ENCODE assay signal across 31 cellular contexts in genomic region chr17:33487187-33487586, GRCh38.
DNase-seq lines count a peak whose midpoint lies in the region; ATAC-seq, FAIRE-seq and TF ChIP-seq lines count a peak whose summit lies in the region.
"Had no signal": no experiment of that assay in that cellular context is flagged by ENCODE, and none has a peak within 500 bp of the region (broad histone marks: within the 10 kb centered on the region; RNA-seq: fewer than 3 reads in every experiment).

No MANE protein-coding gene starts in this region.

- no peak overlapping the region for H3K14ac ChIP-seq in H1 (ENCODE audit: insufficient read length)

- H3K27me3 ChIP-seq in K562 (ENCODE audit: control insufficient read depth in 2 of 2, insufficient read depth in 2 of 2, low read length in 2 of 2) (peaks cover 0 to 2% of the 10 kb centered on the region in 2 experiments; a peak in 2 of 5 replicates), H1 (replicated peaks in 1 of 4; ENCODE audit: control insufficient read depth in 3 of 4, extremely low read depth in 1 of 4, insufficient read depth in 3 of 4, low read length in 3 of 4) (no peaks in the 10 kb centered on the region)
- H3K27me3 ChIP-seq: BE2C; BLaER1; BLaER1 treated with 17β-estradiol and CSF1 and Interleukin-3, amounts not matched to agents 10 nM and 100 nM had no signal

- H3K4me3 ChIP-seq in K562 (no peak overlapping the region), H1 (ENCODE audit: extremely low read depth in 1 of 4, insufficient read depth in 2 of 4, low read depth in 3 of 4, low read length in 4 of 4) (no peak overlapping the region)
- H3K4me3 ChIP-seq: A549; BLaER1; BLaER1 treated with 17β-estradiol and CSF1 and Interleukin-3, amounts not matched to agents 10 nM and 100 nM had no signal

- no peak overlapping the region for H2BK120ac ChIP-seq in H1 (replicated peaks; ENCODE audit: low read depth, low read length)

- H3K9me3 ChIP-seq in K562 (replicated peaks; ENCODE audit: control insufficient read depth, insufficient read depth, low read depth, low read length) (no peaks in the 10 kb centered on the region), H1 (ENCODE audit: insufficient read depth in 2 of 2, low read depth in 1 of 2, low read length in 1 of 2) (no peaks in the 10 kb centered on the region; a peak in 1 of 4 replicates)
- H3K9me3 ChIP-seq: A549, BE2C, BLaER1, Caco-2 had no signal

- CTCF ChIA-PET in K562 (lab: Yijun Ruan, JAX; ENCODE audit: low intra/inter-chr PET ratio) (no interaction called here), H1 (lab: Charles Lee; ENCODE audit: partially characterized antibody) (no interaction called here)

- POLR2A ChIA-PET in K562 (lab: Yijun Ruan, JAX) = no interaction called here
- POLR2A ChIA-PET in H1 (lab: Charles Lee; ENCODE audit: partially characterized antibody) = no interaction called here

- BruUV-seq in K562 (replicated peaks; lab: Mats Ljungman, UMichigan) = no TSS peak

- no peak overlapping the region for H2BK5ac ChIP-seq in H1 (ENCODE audit: low read depth, low read length)

- no peak for TF ChIP-seq RAD21 in K562 (CRISPR knock-in tag; conservative IDR thresholded peaks at IDR 0.05 in 1 of 2, IDR thresholded peaks at IDR 0.05 in 1 of 2)
- TF ChIP-seq RAD21 in H1 (IDR thresholded peaks at IDR 0.05 in 1 of 2, conservative IDR thresholded peaks at IDR 0.05 in 1 of 2; ENCODE audit: low read depth in 2 of 2, low read length in 2 of 2) = no peak

- H3K4me2 ChIP-seq in K562 (ENCODE audit: insufficient read depth, low read length) = no peak overlapping the region
- H3K4me2 ChIP-seq in H1 (ENCODE audit: insufficient read depth in 1 of 2, low read depth in 2 of 2, low read length in 2 of 2) = no peak overlapping the region
- H3K4me2 ChIP-seq: A549; BLaER1; BLaER1 treated with 17β-estradiol and CSF1 and Interleukin-3, amounts not matched to agents 10 nM and 100 nM had no signal

- no peak overlapping the region for H3K23ac ChIP-seq in H1 (ENCODE audit: insufficient read length)

- H3K36me3 ChIP-seq in K562 (ENCODE audit: control insufficient read depth, insufficient read depth, low read length) (no peaks in the 10 kb centered on the region), H1 (ENCODE audit: control insufficient read depth in 2 of 4, insufficient read depth in 4 of 4, low read length in 3 of 4) (no peaks in the 10 kb centered on the region)
- H3K36me3 ChIP-seq: BE2C; BLaER1; BLaER1 treated with 17β-estradiol and CSF1 and Interleukin-3, amounts not matched to agents 10 nM and 100 nM had no signal

- H2AFZ ChIP-seq in K562 (ENCODE audit: low read depth, low read length) = no peak overlapping the region
- H2AFZ ChIP-seq in H1 (ENCODE audit: low read length) = no peak overlapping the region

- no peak overlapping the region for H4K91ac ChIP-seq in H1 (replicated peaks; ENCODE audit: insufficient read length, low read length)

- no peaks in the 10 kb centered on the region for H3K9me1 ChIP-seq in K562 (ENCODE audit: control insufficient read depth, insufficient read depth, low read length)

- no peak overlapping the region for H3K56ac ChIP-seq in H1 (replicated peaks; ENCODE audit: insufficient read length, low read depth, low read length)

- H3K23me2 ChIP-seq in H1 (ENCODE audit: low read depth, low read length) = no peaks in the 10 kb centered on the region

- H3K27ac ChIP-seq in K562 (ENCODE audit: extremely low read depth, low read depth, low read length) = no peak overlapping the region
- no peak overlapping the region for H3K27ac ChIP-seq in H1 (ENCODE audit: low read depth, low read length)
- H3K27ac ChIP-seq: 22Rv1; A549; BLaER1; BLaER1 treated with 17β-estradiol and CSF1 and Interleukin-3, amounts not matched to agents 10 nM and 100 nM; C4-2B had no signal

- H3K79me2 ChIP-seq in K562 (ENCODE audit: control insufficient read depth, insufficient read depth, low read length) (no peaks in the 10 kb centered on the region), H1 (ENCODE audit: control insufficient read depth in 1 of 2, insufficient read depth in 2 of 2, low read length in 2 of 2) (no peaks in the 10 kb centered on the region)

- H3K4ac ChIP-seq in H1 (replicated peaks; ENCODE audit: insufficient read length, low read depth, low read length) = no peak overlapping the region

- no peak overlapping the region for H4K5ac ChIP-seq in H1 (ENCODE audit: insufficient read length, low read depth, low read length)

- H3K4me1 ChIP-seq in K562 (replicated peaks in 1 of 2; ENCODE audit: control insufficient read depth in 2 of 2, insufficient read depth in 2 of 2, low read length in 2 of 2) (peaks cover 0 to 5% of the 10 kb centered on the region in 2 experiments; a peak in 3 of 5 replicates), H1 (replicated peaks in 1 of 4; ENCODE audit: control insufficient read depth in 3 of 4, insufficient read depth in 4 of 4, low read length in 3 of 4) (no peaks in the 10 kb centered on the region)
- H3K4me1 ChIP-seq: A549; BE2C; BLaER1; BLaER1 treated with 17β-estradiol and CSF1 and Interleukin-3, amounts not matched to agents 10 nM and 100 nM; Caco-2 had no signal

- ATAC-seq in K562 = no peak
- ATAC-seq: A549; CD8-positive, alpha-beta T cell had no signal

- TF ChIP-seq POLR2A in K562 (conservative IDR thresholded peaks at IDR 0.05) (no peak), H1 (IDR thresholded peaks at IDR 0.05; ENCODE audit: control extremely low read depth in 1 of 2, low read depth in 2 of 2, low read length in 2 of 2) (no peak)

- no peak overlapping the region for H2BK12ac ChIP-seq in H1 (ENCODE audit: low read depth, low read length)

- H3K18ac ChIP-seq in H1 (ENCODE audit: extremely low read depth, low read length) = no peak overlapping the region

- no peak overlapping the region for H4K8ac ChIP-seq in H1 (ENCODE audit: extremely low read depth, insufficient read depth, low read length)

- FAIRE-seq in K562 (lab: Jason Lieb, UNC) = no peak
- no peak for FAIRE-seq in H1 (lab: Jason Lieb, UNC)
- FAIRE-seq: A204.1, A549, D721Med had no signal

- TF ChIP-seq CTCF in K562 (IDR thresholded peaks at IDR 0.05 in 2 of 3, conservative IDR thresholded peaks at IDR 0.05 in 1 of 3; ENCODE audit: insufficient read depth in 2 of 3, low read depth in 1 of 3, low read length in 3 of 3) (no peak), H1 (IDR thresholded peaks at IDR 0.05; ENCODE audit: control extremely low read depth in 1 of 3, insufficient read depth in 1 of 3, low read depth in 1 of 3, low read length in 3 of 3) (no peak)

- H2BK20ac ChIP-seq in H1 (ENCODE audit: low read length) = no peak overlapping the region

- H2AK5ac ChIP-seq in H1 (ENCODE audit: low read depth, low read length) = no peak overlapping the region

- TF ChIP-seq EP300 in K562 (IDR thresholded peaks at IDR 0.05; ENCODE audit: low read length) = no peak
- TF ChIP-seq EP300 in H1 (IDR thresholded peaks at IDR 0.05; ENCODE audit: borderline replicate concordance in 1 of 2, low read depth in 2 of 2, low read length in 2 of 2) = no peak

- no peak overlapping the region for H2BK15ac ChIP-seq in H1 (ENCODE audit: low read length)

- no peak for DNase-seq in K562 (ENCODE audit: extremely low read depth in 1 of 4, low spot score in 3 of 4)
- no peak for DNase-seq in H1 (ENCODE audit: low read depth in 1 of 2, low spot score in 2 of 2)
- no peak for DNase-seq in occipital lobe (lab: John Stamatoyannopoulos, UW)
- no peak for DNase-seq in NOMO-1 treated with dmso at 0.1 percent for 144 hours (lab: John Stamatoyannopoulos, UW; ENCODE audit: unreplicated experiment)
- DNase-seq: 8988T; ACHN; AML-193; BE2C; C1 segment of cervical spinal cord; Caco-2; Calu3; CD4-positive, alpha-beta memory T cell; CD4-positive, alpha-beta T cell; CD4-positive, CD25-positive, alpha-beta regulatory T cell; CD8-positive, alpha-beta memory T cell; CD8-positive, alpha-beta T cell; COR-L47; DMS 273 treated with DMSO at 0.1 percent for 48 hours; DMS153; DMS53; DMS79; DMS79 treated with DMSO at 0.1 percent for 48 hours; DND-41; EL had no signal

- H4K20me1 ChIP-seq in K562 (replicated peaks; ENCODE audit: control insufficient read depth, insufficient read depth, low read length) = no peaks in the 10 kb centered on the region
- H4K20me1 ChIP-seq in H1 (replicated peaks in 1 of 2; ENCODE audit: control insufficient read depth in 1 of 2, insufficient read depth in 2 of 2, low read length in 2 of 2) = no peaks in the 10 kb centered on the region
- H4K20me1 ChIP-seq: BLaER1; BLaER1 treated with 17β-estradiol and CSF1 and Interleukin-3, amounts not matched to agents 10 nM and 100 nM had no signal

- H3K9ac ChIP-seq in K562 (ENCODE audit: insufficient read depth in 1 of 2, low read depth in 2 of 2, low read length in 2 of 2) (no peak overlapping the region), H1 (replicated peaks in 1 of 4; ENCODE audit: extremely low read depth in 1 of 4, low read depth in 3 of 4, low read length in 3 of 4) (no peak overlapping the region)
- H3K9ac ChIP-seq: BLaER1; BLaER1 treated with 17β-estradiol and CSF1 and Interleukin-3, amounts not matched to agents 10 nM and 100 nM had no signal

- intact Hi-C loops in K562 (cut with micrococcal nuclease) = no loop called here

- 0% methylated on average over 1 of the region's 1 CpG for WGBS in K562 (ENCODE audit: insufficient coverage, low coverage, missing lambda C conversion rate)
- 94% methylated on average over 1 of the region's 1 CpG; no CpG with 5 or more reads in 1 of the 2 experiments for WGBS in H1 (ENCODE audit: extremely low coverage in 1 of 2, insufficient coverage in 1 of 2, insufficient read length in 1 of 2, insufficient replicate concordance in 2 of 2, low coverage in 1 of 2, low lambda C conversion rate in 2 of 2, missing lambda C conversion rate in 1 of 2), 2 experiments

- no peaks in the 10 kb centered on the region for H3K79me1 ChIP-seq in H1 (ENCODE audit: low read depth, low read length)

- in situ Hi-C loops in K562 (cut with MboI) = no loop called here

TF ChIP-seq in K562, 482 proteins besides CTCF, POLR2A, EP300 and RAD21 (continues in another document):
- peak; percentile 39 for TF ChIP-seq ZFP36 (IDR thresholded peaks at IDR 0.05; ENCODE audit: low read depth, low read length, partially characterized antibody)

TF ChIP-seq in H1, 55 proteins besides CTCF, POLR2A, EP300 and RAD21:
- TF ChIP-seq KDM1A (IDR thresholded peaks at IDR 0.05; ENCODE audit: borderline replicate concordance, low read length) (0 out of 2 replicates have a peak, but pooled peaks have one; percentile 34), SIRT6 (IDR thresholded peaks at IDR 0.05; ENCODE audit: low read length) (no peak), ASH2L (IDR thresholded peaks at IDR 0.05; ENCODE audit: low read length) (no peak), KDM4A (IDR thresholded peaks at IDR 0.05; ENCODE audit: low read depth, low read length, severe bottlenecking) (no peak)

Comparison
In these comparisons a context has a peak if more than half of its experiments do, and no peak if none do; other contexts are left out.
1. Of the 49 proteins assayed by ChIP-seq in both K562 and H1: peak only in K562: none; only in H1: none; in both: KDM1A; in neither: 48.